24 cellular contexts compared by ENCODE assay signal in genomic region chr10:81725851-81726250, GRCh38.
"Had no signal": no experiment of that assay in that cellular context is flagged by ENCODE, and none has a peak within 500 bp of the region (broad histone marks: within the 10 kb centered on the region; RNA-seq: fewer than 3 reads in every experiment).

No MANE protein-coding gene starts in this region.

- ATAC-seq: effector memory CD8-positive, alpha-beta T cell; heart right ventricle; left lobe of liver; natural killer cell treated with Interleukin-12 subunit alpha and Interleukin-12 subunit beta and Interleukin-15 and Interleukin-18, amount 100 ng/mL, for 72 hours; right lobe of liver; stimulated activated naive B cell treated with anti-CD40 and anti-IgM and Interleukin-4, amounts not matched to agents 10 μg/mL and 1 μg/mL and 100 μg/mL, for 72 hours; stimulated activated naive CD8-positive, alpha-beta T cell treated with anti-CD3 and anti-CD28 coated beads, Interleukin-15, amount 100 ng/mL, for 72 hours; upper lobe of right lung had no signal

- H3K27me3 Mint-ChIP-seq: effector memory CD8-positive, alpha-beta T cell; memory B cell; natural killer cell treated with Interleukin-12 subunit alpha and Interleukin-12 subunit beta and Interleukin-15 and Interleukin-18, amount 100 ng/mL, for 72 hours; stimulated activated naive B cell treated with anti-CD40 and anti-IgM and Interleukin-4, amounts not matched to agents 10 μg/mL and 1 μg/mL and 100 μg/mL, for 72 hours; stimulated activated naive CD8-positive, alpha-beta T cell treated with anti-CD3 and anti-CD28 coated beads, Interleukin-15, amount 100 ng/mL, for 72 hours had no signal

- H3K36me3 ChIP-seq: esophagus squamous epithelium, heart right ventricle, ovary, right lobe of liver, suprapubic skin, transverse colon, upper lobe of right lung, uterus had no signal

- H3K9me3 Mint-ChIP-seq: memory B cell; stimulated activated naive B cell treated with anti-CD40 and anti-IgM and Interleukin-4, amounts not matched to agents 10 μg/mL and 1 μg/mL and 100 μg/mL, for 72 hours had no signal

- H3K4me3 ChIP-seq: esophagus squamous epithelium, heart right ventricle, lung, ovary, right lobe of liver, suprapubic skin, transverse colon, upper lobe of right lung, uterus had no signal

- H3K27me3 ChIP-seq: esophagus squamous epithelium, heart right ventricle, ovary, right lobe of liver, suprapubic skin, transverse colon, upper lobe of right lung, uterus had no signal

- H3K9me3 ChIP-seq: esophagus squamous epithelium, heart right ventricle, ovary, right lobe of liver, suprapubic skin, transverse colon, upper lobe of right lung, uterus had no signal

- DNase-seq: cortex of kidney; effector memory CD8-positive, alpha-beta T cell; erythroblast; esophagus squamous epithelium; foreskin melanocyte; glutamatergic neuron; heart right ventricle; hippocampal formation; occipital lobe; ovary; right lobe of liver; small intestine; stimulated activated CD4-positive, alpha-beta T cell treated with anti-CD3 and anti-CD28 coated beads, Interleukin-15, amount 100 ng/mL, for 24 hours; stimulated activated CD4-positive, alpha-beta T cell treated with anti-CD3 and anti-CD28 coated beads, Interleukin-2, amount 100 ng/mL, for 48 hours; stimulated activated naive B cell treated with anti-CD40 and anti-IgM and Interleukin-4, amounts not matched to agents 10 μg/mL and 1 μg/mL and 100 μg/mL, for 72 hours; stimulated activated naive CD8-positive, alpha-beta T cell treated with anti-CD3 and anti-CD28 coated beads, Interleukin-15, amount 100 ng/mL, for 72 hours; transverse colon; upper lobe of right lung; uterus had no signal

- H3K4me3 Mint-ChIP-seq: effector memory CD8-positive, alpha-beta T cell; memory B cell; natural killer cell treated with Interleukin-12 subunit alpha and Interleukin-12 subunit beta and Interleukin-15 and Interleukin-18, amount 100 ng/mL, for 72 hours; stimulated activated naive B cell treated with anti-CD40 and anti-IgM and Interleukin-4, amounts not matched to agents 10 μg/mL and 1 μg/mL and 100 μg/mL, for 72 hours; stimulated activated naive CD8-positive, alpha-beta T cell treated with anti-CD3 and anti-CD28 coated beads, Interleukin-15, amount 100 ng/mL, for 72 hours had no signal

- H3K4me1 ChIP-seq: esophagus squamous epithelium, heart right ventricle, right lobe of liver, suprapubic skin, transverse colon, upper lobe of right lung, uterus had no signal

- H3K36me3 Mint-ChIP-seq: memory B cell; natural killer cell treated with Interleukin-12 subunit alpha and Interleukin-12 subunit beta and Interleukin-15 and Interleukin-18, amount 100 ng/mL, for 72 hours; stimulated activated naive B cell treated with anti-CD40 and anti-IgM and Interleukin-4, amounts not matched to agents 10 μg/mL and 1 μg/mL and 100 μg/mL, for 72 hours had no signal

- H3K27ac Mint-ChIP-seq: effector memory CD8-positive, alpha-beta T cell; memory B cell; natural killer cell treated with Interleukin-12 subunit alpha and Interleukin-12 subunit beta and Interleukin-15 and Interleukin-18, amount 100 ng/mL, for 72 hours; stimulated activated naive B cell treated with anti-CD40 and anti-IgM and Interleukin-4, amounts not matched to agents 10 μg/mL and 1 μg/mL and 100 μg/mL, for 72 hours had no signal

- H3K27ac ChIP-seq: esophagus squamous epithelium, heart right ventricle, ovary, right lobe of liver, suprapubic skin, transverse colon, upper lobe of right lung, uterus had no signal
